Comparison of ENCODE assay signal across 10 cellular contexts in the genomic region with DNA sequence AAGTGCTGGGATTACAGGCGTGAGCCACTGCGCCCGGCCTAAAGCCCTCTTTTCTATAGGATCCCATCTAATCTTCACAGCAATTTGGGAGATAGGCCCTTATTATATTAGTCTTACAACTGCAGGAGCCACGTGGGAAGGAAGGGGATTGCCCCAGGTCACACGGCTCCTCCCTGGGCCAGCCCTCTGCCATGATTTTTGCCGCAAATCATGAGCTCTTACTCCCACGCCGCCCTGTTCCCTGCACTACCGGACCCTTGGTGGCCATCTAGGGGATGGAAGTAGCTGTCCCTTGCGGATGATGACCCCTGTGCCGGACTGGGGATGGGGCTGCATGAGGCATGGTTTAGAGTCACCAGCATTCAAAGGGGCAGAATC. TPM values are rescaled to one million over a fixed set of nuclear protein-coding genes. Genes with fewer than 3 reads are reported as not detected.
DNase-seq lines count a peak whose midpoint lies in the region; ATAC-seq, FAIRE-seq and TF ChIP-seq lines count a peak whose summit lies in the region.
"Had no signal": no experiment of that assay in that cellular context is flagged by ENCODE, and none has a peak within 500 bp of the region (broad histone marks: within the 10 kb centered on the region; RNA-seq: fewer than 3 reads in every experiment).

No MANE protein-coding gene starts in this region.

- H3K36me3 ChIP-seq in HUES64 (ENCODE audit: insufficient read depth, low read length): no peaks in the 10 kb centered on the region
- H3K36me3 ChIP-seq in mammary epithelial cell (ENCODE audit: insufficient read depth, low read length): no peaks in the 10 kb centered on the region
- no peaks in the 10 kb centered on the region for H3K36me3 ChIP-seq in mesendoderm (ENCODE audit: control insufficient read depth, insufficient read depth, low read length)

- no peak for TF ChIP-seq EP300 in A549 (IDR thresholded peaks at IDR 0.05)

- CTCF ChIA-PET in A549 (lab: Yijun Ruan, JAX) (interaction anchor here (1.1 to 95.1 kb wide), 3 partner anchors 4 to 78 kb away, joined by 4 to 4158 read pairs (median 4158); a partner anchor contains a TSS), mammary epithelial cell (lab: Charles Lee; ENCODE audit: low non-redundant PET) (no interaction called here)

- intact Hi-C loops in mammary epithelial cell (cut with micrococcal nuclease) (loop anchor here (10.0 kb wide), 1 partner anchor 105 kb away; a partner anchor contains a TSS), head of caudate nucleus (cut with DNase I) (loop anchor here (2.0 kb wide), 1 partner anchor 27 kb away; no protein-coding TSS in a partner anchor)

- H2BK5ac ChIP-seq in mesendoderm (ENCODE audit: low read length): peak overlapping the region; percentile 42

- peak overlapping the region; percentile 82 for H3K56ac ChIP-seq in mesendoderm (ENCODE audit: low read length)

- H3K27ac ChIP-seq in A549 (peak overlapping the region; percentile 98; a peak in 5 of 6 replicates), HUES64 (ENCODE audit: low read depth, low read length) (peak overlapping the region; percentile 99), mammary epithelial cell (ENCODE audit: insufficient read depth, low read depth, low read length) (peak overlapping the region; percentile 10), mesendoderm (ENCODE audit: low read depth, low read length) (peak overlapping the region; percentile 99)

- H3K4me3 ChIP-seq in A549: no peak overlapping the region
- H3K4me3 ChIP-seq in HUES64 (ENCODE audit: low read length): peak overlapping the region; percentile 56; the same call in 1 of the 2 replicates
- H3K4me3 ChIP-seq in mammary epithelial cell (replicated peaks in 1 of 3; ENCODE audit: insufficient read depth in 1 of 3, low read depth in 2 of 3, low read length in 3 of 3): no peak overlapping the region
- H3K4me3 ChIP-seq in mesendoderm (ENCODE audit: low read length): no peak overlapping the region

- H3K18ac ChIP-seq in mesendoderm (ENCODE audit: low read length): peak overlapping the region; percentile 28

- ATAC-seq in A549: no peak

- peak overlapping the region; percentile 82 for H3K4ac ChIP-seq in mesendoderm (ENCODE audit: low read depth, low read length)

- DNase-seq in A549 (ENCODE audit: low read depth in 1 of 2, low spot score in 1 of 2) (no peak), mammary epithelial cell (no peak), mesendoderm (peak; percentile 81), OCI-M1 (lab: John Stamatoyannopoulos, UW) (no peak), head of caudate nucleus (no peak), nucleus accumbens (lab: John Stamatoyannopoulos, UW) (no peak)
- no peak for DNase-seq in activated effector memory CD4-positive, alpha-beta T cell treated with Interleukin-2 at 50 U/mL for 16 hours
- DNase-seq: CD4-positive, alpha-beta T cell; stimulated activated CD4-positive, alpha-beta T cell treated with anti-CD3 and anti-CD28 coated beads, Interleukin-2, amount 100 ng/mL, for 48 hours had no signal

- no peak for TF ChIP-seq POLR2A in A549 (IDR thresholded peaks at IDR 0.05; ENCODE audit: low read length)

- no peak for TF ChIP-seq RAD21 in A549 (conservative IDR thresholded peaks at IDR 0.05 in 1 of 2, IDR thresholded peaks at IDR 0.05 in 1 of 2)

- H3K27me3 ChIP-seq in HUES64 (ENCODE audit: insufficient read depth, low read length): no peaks in the 10 kb centered on the region
- H3K27me3 ChIP-seq in mammary epithelial cell (ENCODE audit: insufficient read depth, low read length): no peaks in the 10 kb centered on the region
- H3K27me3 ChIP-seq in mesendoderm (ENCODE audit: insufficient read depth, low read length, poor library complexity): no peaks in the 10 kb centered on the region

- TF ChIP-seq CTCF in A549 (IDR thresholded peaks at IDR 0.05): no peak
- TF ChIP-seq CTCF in mammary epithelial cell (conservative IDR thresholded peaks at IDR 0.05 in 1 of 2, IDR thresholded peaks at IDR 0.05 in 1 of 2; ENCODE audit: extremely low read depth in 1 of 2, insufficient read depth in 1 of 2, low read depth in 1 of 2, low read length in 2 of 2): no peak

- H3K9ac ChIP-seq in HUES64 (ENCODE audit: low read depth, low read length) (peak overlapping the region; percentile 94), mammary epithelial cell (ENCODE audit: insufficient read depth, low read length) (no peak overlapping the region), mesendoderm (ENCODE audit: low read length) (peak overlapping the region; percentile 66)

- dilution Hi-C loops in mammary epithelial cell (cut with HindIII; ENCODE audit: low sequenced_read_pairs): loop anchor here (5.0 kb wide), 1 partner anchor 83 kb away; no protein-coding TSS in a partner anchor

- POLR2A ChIA-PET in A549 (lab: Yijun Ruan, JAX): no interaction called here

- no peak overlapping the region for H2BK120ac ChIP-seq in mesendoderm (ENCODE audit: low read depth, low read length)

- no peaks in the 10 kb centered on the region for H3K9me3 ChIP-seq in A549
- H3K9me3 ChIP-seq in HUES64 (ENCODE audit: insufficient read depth, low read depth, low read length): no peaks in the 10 kb centered on the region
- H3K9me3 ChIP-seq in mammary epithelial cell (replicated peaks; ENCODE audit: insufficient read depth, low read length): no peaks in the 10 kb centered on the region

- H4K5ac ChIP-seq in mesendoderm (ENCODE audit: low read length): no peak overlapping the region

- H2BK15ac ChIP-seq in mesendoderm (replicated peaks; ENCODE audit: low read depth): no peak overlapping the region

- H4K20me1 ChIP-seq in mammary epithelial cell (ENCODE audit: insufficient read depth, low read length): no peaks in the 10 kb centered on the region

- peak overlapping the region; percentile 0 for H2AK5ac ChIP-seq in mesendoderm (ENCODE audit: low read length)

- H2AFZ ChIP-seq in mammary epithelial cell (ENCODE audit: low read depth, low read length): peak overlapping the region; percentile 88

- H4K8ac ChIP-seq in mesendoderm (ENCODE audit: low read depth, low read length): no peak overlapping the region

- H3K4me2 ChIP-seq in A549 (peak overlapping the region; percentile 95; the same call in 1 of the 3 replicates), mammary epithelial cell (ENCODE audit: insufficient read depth, low read depth, low read length) (peak overlapping the region; percentile 87), mesendoderm (ENCODE audit: low read length) (peak overlapping the region; percentile 65)

- no peaks in the 10 kb centered on the region for H3K79me2 ChIP-seq in mammary epithelial cell (ENCODE audit: insufficient read depth, low read length)
- H3K79me2 ChIP-seq in mesendoderm (ENCODE audit: control insufficient read depth, insufficient read depth, low read length): no peaks in the 10 kb centered on the region

- BruUV-seq in mammary epithelial cell (replicated peaks; lab: Mats Ljungman, UMichigan): no TSS peak

- H3K79me1 ChIP-seq in mesendoderm (ENCODE audit: low read length): no peaks in the 10 kb centered on the region

- no peak overlapping the region for H3K23ac ChIP-seq in mesendoderm (ENCODE audit: low read length)

- in situ Hi-C loops in mammary epithelial cell (cut with MboI; ENCODE audit: low sequenced_read_pairs in 2 of 2): loop anchor here (5.0 kb wide), 2 partner anchors 32 to 42 kb away; no protein-coding TSS in a partner anchor

- FAIRE-seq in A549 (lab: Jason Lieb, UNC): no peak

- H3K4me1 ChIP-seq in A549 (peaks cover 21% of the 10 kb centered on the region), HUES64 (ENCODE audit: insufficient read depth, low read length) (peaks cover 11% of the 10 kb centered on the region), mammary epithelial cell (ENCODE audit: insufficient read depth, low read length) (peaks cover 19% of the 10 kb centered on the region), mesendoderm (ENCODE audit: control insufficient read depth, low read depth, low read length) (peaks cover 3% of the 10 kb centered on the region)

- 92% methylated on average over 11 of the region's 11 CpGs for WGBS in A549 (ENCODE audit: missing lambda C conversion rate)
- WGBS in HUES64: 51% methylated on average over 11 of the region's 11 CpGs
- 15% methylated on average over 8 of the region's 11 CpGs for WGBS in mammary epithelial cell (ENCODE audit: low coverage, missing lambda C conversion rate)
- WGBS in mesendoderm (ENCODE audit: extremely low coverage, insufficient coverage, low lambda C conversion rate): no CpG with 5 or more reads among the region's 11 CpGs

TF ChIP-seq in A549, 52 proteins besides CTCF, POLR2A, EP300 and RAD21 (continues in another document):
- TF ChIP-seq ZSCAN20 (CRISPR knock-in tag; IDR thresholded peaks at IDR 0.05): no peak
- no peak for TF ChIP-seq SMC3 (IDR thresholded peaks at IDR 0.05)
- no peak for TF ChIP-seq JUN (IDR thresholded peaks at IDR 0.05)
- TF ChIP-seq, protein P1, sequence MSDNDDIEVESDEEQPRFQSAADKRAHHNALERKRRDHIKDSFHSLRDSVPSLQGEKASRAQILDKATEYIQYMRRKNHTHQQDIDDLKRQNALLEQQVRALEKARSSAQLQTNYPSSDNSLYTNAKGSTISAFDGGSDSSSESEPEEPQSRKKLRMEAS (IDR thresholded peaks at IDR 0.05): no peak
- no peak for TF ChIP-seq TP53 (CRISPR knock-in tag; IDR thresholded peaks at IDR 0.05)

RNA-seq across cellular contexts. Expression of a gene that starts 28.4 kb away (rescaled TPM):
- polyA plus RNA-seq in A549 (2011; rRNA removed) (434 and 1,191 TPM in 2 replicates), A549 (2017; fragmentation: RNase III; extraction: RNeasy Plus Mini Kit Qiagen cat#74134 plus additional on column Dnase treatment) (2,232 to 2,533 TPM (median 2,360 TPM) in 3 replicates), mammary epithelial cell (651 TPM)
- polyA plus RNA-seq in A549 (2012; cell fraction: cytosol; rRNA removed): 906 and 1,052 TPM in 2 replicates
- polyA plus RNA-seq in A549 (2012; cell fraction: nucleus; rRNA removed): 514 and 638 TPM in 2 replicates
- 113 and 134 TPM in 2 replicates for polyA minus RNA-seq in A549 (2011; rRNA and poly(A)+ RNA removed)
- 1,960 TPM for polyA plus RNA-seq in HUES64 (2013, experiment 1 of 2)
- polyA plus RNA-seq in HUES64 (2013, experiment 2 of 2): 2,220 TPM
- total RNA-seq in mammary epithelial cell: 100 to 1,000 TPM; 300 to 544 TPM
- 178 TPM for polyA minus RNA-seq in mammary epithelial cell
- 4,557 TPM for polyA plus RNA-seq in mesendoderm (2013, experiment 1 of 2)
- polyA plus RNA-seq in mesendoderm (2013, experiment 2 of 2): 4,676 TPM

Comparison
In these comparisons a context has a peak if more than half of its experiments do, and no peak if none do; other contexts are left out.
1. H3K27ac ChIP-seq: peak in every context shown above with its lines; median percentile 99 in HUES64; 99 in mesendoderm; 98 in A549; 10 in mammary epithelial cell.